In genomic region chr7:64794171-64794844, GRCh38 we compare ENCODE assay signal across 8 cellular contexts. TPM values are rescaled to one million over a fixed set of nuclear protein-coding genes. Genes with fewer than 3 reads are reported as not detected.
DNase-seq lines count a peak whose midpoint lies in the region; ATAC-seq and TF ChIP-seq lines count a peak whose summit lies in the region.

ZNF138 (plus strand) TSS chr7:64794428; CDS start chr7:64794569, 141 bp downstream.

- no peak within 1 kb of the TSS for H3K4ac ChIP-seq in H9 (ENCODE audit: low read depth, low read length)

- no peak; the same call in 2 of the 3 replicates for TF ChIP-seq CTCF in H9 (conservative IDR thresholded peaks at IDR 0.05)
- TF ChIP-seq CTCF in nephron (IDR thresholded peaks at IDR 0.05; ENCODE audit: unreplicated experiment in 3 of 3) = peak in 1 of 3 experiments; percentile 16

- H3T11ph ChIP-seq in H9 (ENCODE audit: low read length) = no peak within 1 kb of the TSS

- no peak within 1 kb of the TSS for H2BK20ac ChIP-seq in H9 (ENCODE audit: low read depth, low read length, poor library complexity, severe bottlenecking)

- H2BK12ac ChIP-seq in H9 (ENCODE audit: insufficient read length, low read depth, low read length) = peak within 1 kb of the TSS; percentile 73

- no peaks in the 10 kb centered on the region; the same call in 1 of the 2 replicates for H3K27me3 Mint-ChIP-seq in H9 (ENCODE audit: low read depth)
- H3K27me3 Mint-ChIP-seq in nephron (ENCODE audit: low read depth) = no peaks in the 10 kb centered on the region

- peaks cover 8% of the 10 kb centered on the region; the same call in 1 of the 2 replicates for H3K79me2 ChIP-seq in H9 (ENCODE audit: insufficient read depth, low read length)

- peak within 1 kb of the TSS; percentile 93 for H3K14ac ChIP-seq in H9 (ENCODE audit: insufficient read depth, low read length)

- ATAC-seq in stimulated activated naive CD8-positive, alpha-beta T cell treated with anti-CD3 and anti-CD28 coated beads, Interleukin-15, Interleukin-2, amounts not matched to agents 100 U/mL and 50 U/mL, for 24 hours = peak; percentile 100

- no peaks in the 10 kb centered on the region for H3K36me3 ChIP-seq in ES-I3 (ENCODE audit: insufficient read depth, low read length)

- H3K9me3 Mint-ChIP-seq in H9 = peaks cover 9 to 17% of the 10 kb centered on the region in 2 experiments
- peaks cover 2% of the 10 kb centered on the region for H3K9me3 Mint-ChIP-seq in nephron

- peak within 1 kb of the TSS; percentile 51 for H3K4me2 ChIP-seq in H9 (ENCODE audit: insufficient read depth, insufficient read length, low read length)

- H3K23me2 ChIP-seq in H9 (ENCODE audit: insufficient read length, low read depth, low read length, poor library complexity, severe bottlenecking) = no peaks in the 10 kb centered on the region

- no peak within 1 kb of the TSS for H3K23ac ChIP-seq in H9 (ENCODE audit: insufficient read length, low read depth, low read length)

- H3K4me3 Mint-ChIP-seq in H9 (peak within 1 kb of the TSS; percentile 97 to 98), nephron (peak within 1 kb of the TSS; percentile 99 to 100 (median 100))

- no peak within 1 kb of the TSS for H2BK120ac ChIP-seq in H9 (ENCODE audit: low read depth, low read length, poor library complexity, severe bottlenecking)

- H3K27ac ChIP-seq in H9 (ENCODE audit: insufficient read length, low read depth, low read length) = peak within 1 kb of the TSS; percentile 54

- H3K27me3 ChIP-seq in H9 (ENCODE audit: insufficient read depth, low read length) = no peaks in the 10 kb centered on the region

- TF ChIP-seq POLR2A in Raji (IDR thresholded peaks at IDR 0.05; ENCODE audit: insufficient read depth, low read depth, low read length) = peak; percentile 87

- H3K36me3 Mint-ChIP-seq in H9 (ENCODE audit: insufficient read depth in 1 of 3, low read depth in 3 of 3) = peaks cover 23 to 29% (median 29%) of the 10 kb centered on the region in 3 experiments
- H3K36me3 Mint-ChIP-seq in nephron (ENCODE audit: low read depth) = peaks cover 36% of the 10 kb centered on the region

- H2BK15ac ChIP-seq in H9 (ENCODE audit: low read depth, low read length) = no peak within 1 kb of the TSS

- H2AFZ ChIP-seq in H9 (ENCODE audit: low read length) = no peak within 1 kb of the TSS

- H3K27ac Mint-ChIP-seq in H9 = peak within 1 kb of the TSS; percentile 100
- H3K27ac Mint-ChIP-seq in nephron = peak within 1 kb of the TSS; percentile 99 to 100 (median 99)

- H4K20me1 ChIP-seq in H9 (ENCODE audit: control insufficient read depth, insufficient read depth, insufficient read length) = no peaks in the 10 kb centered on the region

- H4K5ac ChIP-seq in H9 (ENCODE audit: insufficient read length, low read depth, low read length) = no peak within 1 kb of the TSS

- DNase-seq in H9 (peak; percentile 90), M059J (ENCODE audit: low read depth) (peak; percentile 96), fibroblast of the conjunctiva (ENCODE audit: low read depth) (peak; percentile 83)
- peak; percentile 97 for DNase-seq in activated effector memory CD4-positive, alpha-beta T cell treated with anti-CD3 and anti-CD28 coated beads, Interleukin-2, amount 50 U/mL, for 16 hours
- DNase-seq in stimulated activated naive CD8-positive, alpha-beta T cell treated with anti-CD3 and anti-CD28 coated beads, Interleukin-15, Interleukin-2, amounts not matched to agents 100 U/mL and 50 U/mL, for 24 hours = peak; percentile 93

- no peak within 1 kb of the TSS for H4K8ac ChIP-seq in H9 (replicated peaks; ENCODE audit: insufficient read length, low read depth, low read length)

- WGBS in H9 (ENCODE audit: extremely low coverage, insufficient read length, low lambda C conversion rate) = no CpG with 5 or more reads among the region's 32 CpGs

- H3K4me1 Mint-ChIP-seq in H9 (peaks cover 14 to 20% of the 10 kb centered on the region in 2 experiments), nephron (peaks cover 20% of the 10 kb centered on the region)

- H3K18ac ChIP-seq in H9 (ENCODE audit: insufficient read length, low read depth, low read length) = peak within 1 kb of the TSS; percentile 93

- H3K9me3 ChIP-seq in ES-I3 (ENCODE audit: control insufficient read depth, insufficient read depth, low read length) (no peaks in the 10 kb centered on the region), H9 (ENCODE audit: control insufficient read depth, low read depth, low read length) (no peaks in the 10 kb centered on the region)

- H4K91ac ChIP-seq in H9 (ENCODE audit: insufficient read length, low read depth, low read length) = no peak within 1 kb of the TSS

- peaks cover 10% of the 10 kb centered on the region for H3K79me1 ChIP-seq in H9 (ENCODE audit: insufficient read depth, low read depth, low read length, poor library complexity, severe bottlenecking)

- no peak within 1 kb of the TSS for H3K56ac ChIP-seq in H9 (ENCODE audit: insufficient read length, low read depth, low read length)

- H3K9ac ChIP-seq in ES-I3 (ENCODE audit: low read depth, low read length) (peak within 1 kb of the TSS; percentile 97), H9 (ENCODE audit: extremely low read depth, insufficient read length, low read length) (peak within 1 kb of the TSS; percentile 91)

- H2BK5ac ChIP-seq in H9 (ENCODE audit: insufficient read length, low read length) = no peak within 1 kb of the TSS

- no peak within 1 kb of the TSS for H2AK5ac ChIP-seq in H9 (ENCODE audit: insufficient read length, low read length)

- 0 out of 2 replicates have a peak, but pooled peaks cover 13% of the 10 kb centered on the region for H3K4me1 ChIP-seq in ES-I3 (ENCODE audit: insufficient read depth, low read length)
- no peaks in the 10 kb centered on the region; the same call in 1 of the 2 replicates for H3K4me1 ChIP-seq in H9 (ENCODE audit: insufficient read depth, low read length)

RNA-seq across cellular contexts. Expression of gene ZNF138, which starts in this region (rescaled TPM):
- total RNA-seq in H9 (2021) = 23.4 and 25.6 TPM in 2 replicates
- 6.7 and 9.2 TPM in 2 replicates for total RNA-seq in M059J (2014; rRNA removed; shearing (Covaris generic))

Comparison
In these comparisons a context has a peak if more than half of its experiments do, and no peak if none do; other contexts are left out.
1. Peak in every context shown above with its lines: DNase-seq, ATAC-seq and H3K27ac ChIP-seq.